Comparison of ENCODE assay signal across 9 cellular contexts in the genomic region with DNA sequence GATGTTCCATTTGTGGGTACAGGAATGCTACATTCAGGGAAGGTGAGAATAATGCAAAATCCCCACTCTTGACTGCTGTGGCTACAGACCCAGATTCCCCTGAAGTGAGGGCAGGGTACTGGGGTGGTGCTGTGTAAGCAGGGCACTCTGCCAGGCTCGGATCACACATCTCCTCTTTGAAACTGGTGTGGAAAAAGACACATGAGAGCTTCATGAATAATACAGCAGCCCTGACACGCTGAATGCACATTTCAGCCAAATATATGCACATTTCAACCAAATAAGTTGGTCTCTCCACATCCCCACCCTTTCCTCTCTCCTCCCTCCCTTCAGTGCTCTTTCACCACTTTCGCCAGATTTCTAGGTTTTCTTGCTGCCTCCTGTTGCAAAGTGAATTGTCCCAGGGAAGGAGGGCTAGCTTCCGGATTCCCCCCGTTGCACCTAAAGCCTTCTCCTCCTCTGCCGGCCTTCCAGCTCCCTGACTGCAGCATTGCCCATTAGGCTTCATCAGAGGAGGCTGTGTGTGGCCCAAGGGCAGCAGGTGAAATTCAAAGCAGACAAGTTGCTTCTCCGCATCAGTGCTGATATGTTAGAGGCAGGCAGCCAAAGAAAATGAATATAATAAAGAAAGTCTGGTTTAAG.
A peak's percentile ranks its signal among the peaks of the same experiment; 100 is the strongest.
DNase-seq lines count a peak whose midpoint lies in the region; ATAC-seq, FAIRE-seq and TF ChIP-seq lines count a peak whose summit lies in the region.
"Had no signal": no experiment of that assay in that cellular context is flagged by ENCODE, and none has a peak within 500 bp of the region (broad histone marks: within the 10 kb centered on the region; RNA-seq: fewer than 3 reads in every experiment).

No MANE protein-coding gene starts in this region.

- H3K36me3 Mint-ChIP-seq in activated CD8-positive, alpha-beta T cell treated with anti-CD3 and anti-CD28 coated beads, Interleukin-2, amount 10 ng/mL, durations not matched to agents 7 days and 5 days (ENCODE audit: low read depth), result no peaks in the 10 kb centered on the region

- no peak overlapping the region for H3K27ac ChIP-seq in GM23248

- TF ChIP-seq POLR2A in GM12892 (IDR thresholded peaks at IDR 0.05; ENCODE audit: low read depth, low read length), result peak; percentile 23; the same call in 1 of the 2 replicates

- H3K36me3 ChIP-seq in endocrine pancreas (ENCODE audit: control insufficient read depth, insufficient read depth, low read length), result no peaks in the 10 kb centered on the region
- H3K36me3 ChIP-seq in GM23248 (ENCODE audit: low read depth), result no peaks in the 10 kb centered on the region

- H3K79me2 ChIP-seq in GM23248 (ENCODE audit: insufficient read depth), result no peaks in the 10 kb centered on the region

- no peak overlapping the region for H3K4me2 ChIP-seq in GM23248 (ENCODE audit: unreplicated experiment)

- H3K9ac ChIP-seq in endocrine pancreas (ENCODE audit: control insufficient read depth, insufficient read depth, low read length), result no peak overlapping the region
- H3K9ac ChIP-seq in GM23248, result no peak overlapping the region

- FAIRE-seq in GM12892 (lab: Jason Lieb, UNC), result no peak

- no peaks in the 10 kb centered on the region for H3K9me2 ChIP-seq in GM23248 (ENCODE audit: insufficient read depth)

- H4K20me1 ChIP-seq in GM23248 (ENCODE audit: insufficient read depth), result no peaks in the 10 kb centered on the region

- H3K4me3 ChIP-seq in endocrine pancreas (ENCODE audit: control insufficient read depth, insufficient read depth, low read length) (peak overlapping the region; percentile 44), GM23248 (no peak overlapping the region)

- DNase-seq in GM12892 (ENCODE audit: insufficient read length), result no peak
- no peak for DNase-seq in GM23248
- no peak for DNase-seq in NCI-H1105 (lab: John Stamatoyannopoulos, UW)
- DNase-seq in activated CD8-positive, alpha-beta T cell treated with anti-CD3 and anti-CD28 coated beads, Interleukin-2, amount 10 ng/mL, durations not matched to agents 7 days and 5 days, result no peak
- no peak for DNase-seq in D341Med (ENCODE audit: low spot score)
- DNase-seq: CD4-positive, alpha-beta T cell had no signal

- H3K9me3 ChIP-seq in endocrine pancreas (ENCODE audit: control insufficient read depth, low read length), result no peaks in the 10 kb centered on the region
- no peaks in the 10 kb centered on the region for H3K9me3 ChIP-seq in GM23248 (ENCODE audit: low read depth)

- in situ Hi-C loops in GM23248 (cut with MboI), result loop anchor here (25.0 kb wide), 1 partner anchor 631 kb away; the partner anchor contains the start of gene PLXNC1

- POLR2A ChIA-PET in activated CD8-positive, alpha-beta T cell treated with anti-CD3 and anti-CD28 coated beads, Interleukin-2, amount 10 ng/mL, durations not matched to agents 7 days and 5 days (lab: Charles Lee), result no interaction called here

- H3K9me3 Mint-ChIP-seq in activated CD8-positive, alpha-beta T cell treated with anti-CD3 and anti-CD28 coated beads, Interleukin-2, amount 10 ng/mL, durations not matched to agents 7 days and 5 days (ENCODE audit: insufficient read depth), result no peaks in the 10 kb centered on the region
- H3K9me3 Mint-ChIP-seq: CD4-positive, alpha-beta T cell had no signal

- 61 to 71% methylated on average over 7 of the region's 7 CpGs for WGBS in GM23248 (ENCODE audit: low coverage in 1 of 2, low lambda C conversion rate in 2 of 2, missing lambda C conversion rate in 2 of 2), 2 experiments

- no peak overlapping the region for H3K4me3 Mint-ChIP-seq in activated CD8-positive, alpha-beta T cell treated with anti-CD3 and anti-CD28 coated beads, Interleukin-2, amount 10 ng/mL, durations not matched to agents 7 days and 5 days
- H3K4me3 Mint-ChIP-seq: CD4-positive, alpha-beta T cell had no signal

- peaks cover 7% of the 10 kb centered on the region for H3K4me1 Mint-ChIP-seq in activated CD8-positive, alpha-beta T cell treated with anti-CD3 and anti-CD28 coated beads, Interleukin-2, amount 10 ng/mL, durations not matched to agents 7 days and 5 days (ENCODE audit: low read depth)

- no peak overlapping the region for H3K27ac Mint-ChIP-seq in activated CD8-positive, alpha-beta T cell treated with anti-CD3 and anti-CD28 coated beads, Interleukin-2, amount 10 ng/mL, durations not matched to agents 7 days and 5 days
- H3K27ac Mint-ChIP-seq: CD4-positive, alpha-beta T cell had no signal

- peaks cover 8% of the 10 kb centered on the region; the same call in 1 of the 2 replicates for H3F3A ChIP-seq in GM23248 (ENCODE audit: insufficient read depth)

- H3K27me3 Mint-ChIP-seq in activated CD8-positive, alpha-beta T cell treated with anti-CD3 and anti-CD28 coated beads, Interleukin-2, amount 10 ng/mL, durations not matched to agents 7 days and 5 days (ENCODE audit: low read depth), result peaks cover 31% of the 10 kb centered on the region

- H3K27me3 ChIP-seq in endocrine pancreas (ENCODE audit: control insufficient read depth, insufficient read depth, low read length) (no peaks in the 10 kb centered on the region), GM23248 (replicated peaks; ENCODE audit: insufficient read depth) (peaks cover 45% of the 10 kb centered on the region)

- no peak overlapping the region for H2AFZ ChIP-seq in GM23248

- ATAC-seq in GM21423 (IDR thresholded peaks at IDR 0.05; ENCODE audit: unreplicated experiment) (peak; percentile 50), HG03159 (IDR thresholded peaks at IDR 0.05; ENCODE audit: unreplicated experiment) (peak; percentile 37)
- no peak for ATAC-seq in activated CD8-positive, alpha-beta T cell treated with anti-CD3 and anti-CD28 coated beads, Interleukin-2, amount 10 ng/mL, durations not matched to agents 7 days and 5 days

- H3K4me1 ChIP-seq in endocrine pancreas (ENCODE audit: control insufficient read depth, insufficient read depth, low read length) (peaks cover 15% of the 10 kb centered on the region), GM23248 (ENCODE audit: insufficient read depth) (peaks cover 11% of the 10 kb centered on the region; the same call in 1 of the 2 replicates)

- CTCF ChIA-PET in activated CD8-positive, alpha-beta T cell treated with anti-CD3 and anti-CD28 coated beads, Interleukin-2, amount 10 ng/mL, durations not matched to agents 7 days and 5 days (lab: Charles Lee), result no interaction called here
